ENCODE assay signal across 18 cellular contexts in the genomic region with DNA sequence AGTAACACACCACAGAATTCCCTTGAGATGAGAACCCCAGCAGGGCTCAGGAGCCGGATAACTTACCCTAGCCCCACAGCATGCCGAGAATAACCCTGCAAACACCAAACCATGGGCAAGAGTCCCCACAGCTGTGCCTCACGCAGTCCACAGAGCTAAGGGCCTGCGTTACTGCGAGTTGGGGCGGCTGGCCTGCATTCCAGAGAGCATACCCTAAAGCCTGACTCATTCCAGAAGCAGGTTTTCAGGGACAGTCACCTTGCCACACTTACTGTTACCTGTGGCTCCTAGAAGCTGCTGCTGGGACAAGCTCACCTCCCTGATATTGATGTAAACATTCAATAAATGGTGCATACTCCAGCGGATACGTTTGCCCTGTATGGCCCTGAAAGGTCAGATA. TPM values are rescaled to one million over a fixed set of nuclear protein-coding genes. Genes with fewer than 3 reads are reported as not detected.
DNase-seq lines count a peak whose midpoint lies in the region; ATAC-seq and TF ChIP-seq lines count a peak whose summit lies in the region.
"Had no signal": no experiment of that assay in that cellular context is flagged by ENCODE, and none has a peak within 500 bp of the region (broad histone marks: within the 10 kb centered on the region; RNA-seq: fewer than 3 reads in every experiment).

No MANE protein-coding gene starts in this region.

- H3K27ac ChIP-seq in RWPE1: no peak overlapping the region
- H3K27ac ChIP-seq in gastroesophageal sphincter: peak overlapping the region; percentile 50 to 80 (median 78)
- H3K27ac ChIP-seq in right cardiac atrium (ENCODE audit: low read length): no peak overlapping the region

- BruUV-seq in Calu3 (replicated peaks; lab: Mats Ljungman, UMichigan): no TSS peak

- ATAC-seq in gastroesophageal sphincter (no peak), right cardiac atrium (no peak)
- ATAC-seq: natural killer cell treated with Interleukin-12 subunit alpha and Interleukin-12 subunit beta and Interleukin-15 and Interleukin-18, amount 100 ng/mL, for 72 hours; T-cell had no signal

- no peak for TF ChIP-seq POLR2A in gastroesophageal sphincter (IDR thresholded peaks at IDR 0.05)

- POLR2A ChIA-PET in RWPE1 (lab: Yijun Ruan, JAX; ENCODE audit: low non-redundant PET): no interaction called here

- 45% methylated on average over 2 of the region's 8 CpGs; no CpG with 5 or more reads in 1 of the 2 donors for WGBS in gastroesophageal sphincter (ENCODE audit: low coverage in 1 of 2), 2 donors
- 81% methylated on average over 8 of the region's 8 CpGs for WGBS in right cardiac atrium

- no peak for TF ChIP-seq CTCF in Calu3 (IDR thresholded peaks at IDR 0.05; ENCODE audit: unreplicated experiment)
- no peak for TF ChIP-seq CTCF in RWPE1 (conservative IDR thresholded peaks at IDR 0.05; ENCODE audit: low read depth)
- TF ChIP-seq CTCF in gastroesophageal sphincter (IDR thresholded peaks at IDR 0.05): no peak

- no peak overlapping the region for H3K4me3 Mint-ChIP-seq in Calu3 (ENCODE audit: low read depth, unreplicated experiment)
- H3K4me3 Mint-ChIP-seq: activated naive CD8-positive, alpha-beta T cell treated with anti-CD3 and anti-CD28 coated beads, Interleukin-2, amount 10 ng/mL, durations not matched to agents 7 days and 5 days; CD8-positive, alpha-beta memory T cell; natural killer cell treated with Interleukin-12 subunit alpha and Interleukin-12 subunit beta and Interleukin-15 and Interleukin-18, amount 100 ng/mL, for 72 hours; T-cell had no signal

- H3K4me3 ChIP-seq in gastroesophageal sphincter: no peak overlapping the region
- no peak overlapping the region for H3K4me3 ChIP-seq in right cardiac atrium (ENCODE audit: low read length)
- H3K4me3 ChIP-seq: stomach had no signal

- CTCF ChIA-PET in Calu3 (lab: Charles Lee) (interaction anchor here (0.7 to 1.0 kb wide), 2 partner anchors 10 to 26 kb away, joined by 3 to 6 read pairs; no protein-coding TSS in a partner anchor), RWPE1 (lab: Yijun Ruan, JAX) (interaction anchor here (0.5 to 1.0 kb wide), 5 partner anchors 30 to 1649 kb away, joined by 3 read pairs; no protein-coding TSS in a partner anchor)

- no peak for TF ChIP-seq EP300 in gastroesophageal sphincter (IDR thresholded peaks at IDR 0.05)

- H3K36me3 ChIP-seq in gastroesophageal sphincter: no peaks in the 10 kb centered on the region
- H3K36me3 ChIP-seq: stomach had no signal

- H3K4me1 ChIP-seq in gastroesophageal sphincter (peaks cover 0 to 82% (median 29%) of the 10 kb centered on the region in 3 donors), right cardiac atrium (ENCODE audit: control insufficient read depth, insufficient read depth, low read length) (no peaks in the 10 kb centered on the region)

- no peaks in the 10 kb centered on the region for H3K9me3 Mint-ChIP-seq in Calu3 (ENCODE audit: low read depth, unreplicated experiment)
- H3K9me3 Mint-ChIP-seq: natural killer cell treated with Interleukin-12 subunit alpha and Interleukin-12 subunit beta and Interleukin-15 and Interleukin-18, amount 100 ng/mL, for 72 hours had no signal

- no peaks in the 10 kb centered on the region for H3K27me3 Mint-ChIP-seq in Calu3 (ENCODE audit: unreplicated experiment)
- H3K27me3 Mint-ChIP-seq: activated naive CD8-positive, alpha-beta T cell treated with anti-CD3 and anti-CD28 coated beads, Interleukin-2, amount 10 ng/mL, durations not matched to agents 7 days and 5 days; natural killer cell treated with Interleukin-12 subunit alpha and Interleukin-12 subunit beta and Interleukin-15 and Interleukin-18, amount 100 ng/mL, for 72 hours had no signal

- no peaks in the 10 kb centered on the region for H3K9me3 ChIP-seq in gastroesophageal sphincter
- H3K9me3 ChIP-seq in right cardiac atrium (ENCODE audit: control insufficient read depth, low read length): no peaks in the 10 kb centered on the region
- H3K9me3 ChIP-seq: stomach had no signal

- H3K4me1 Mint-ChIP-seq in Calu3 (ENCODE audit: low read depth, unreplicated experiment): peaks cover 7% of the 10 kb centered on the region
- H3K4me1 Mint-ChIP-seq: activated naive CD8-positive, alpha-beta T cell treated with anti-CD3 and anti-CD28 coated beads, Interleukin-2, amount 10 ng/mL, durations not matched to agents 7 days and 5 days; CD8-positive, alpha-beta memory T cell; T-cell had no signal

- H3K27me3 ChIP-seq in gastroesophageal sphincter (no peaks in the 10 kb centered on the region), right cardiac atrium (ENCODE audit: control insufficient read depth, insufficient read depth) (no peaks in the 10 kb centered on the region)
- H3K27me3 ChIP-seq: stomach had no signal

- intact Hi-C loops in Calu3 (cut with micrococcal nuclease; ENCODE audit: unreplicated experiment): no loop called here
- intact Hi-C loops in right cardiac atrium (cut with DNase I): no loop called here

- peaks cover 4% of the 10 kb centered on the region for H3K36me3 Mint-ChIP-seq in Calu3 (ENCODE audit: insufficient read depth, unreplicated experiment)
- H3K36me3 Mint-ChIP-seq: activated naive CD8-positive, alpha-beta T cell treated with anti-CD3 and anti-CD28 coated beads, Interleukin-2, amount 10 ng/mL, durations not matched to agents 7 days and 5 days; CD8-positive, alpha-beta memory T cell; natural killer cell treated with Interleukin-12 subunit alpha and Interleukin-12 subunit beta and Interleukin-15 and Interleukin-18, amount 100 ng/mL, for 72 hours; T-cell had no signal

- H3K27ac Mint-ChIP-seq in Calu3 (ENCODE audit: unreplicated experiment): no peak overlapping the region
- H3K27ac Mint-ChIP-seq: activated naive CD8-positive, alpha-beta T cell treated with anti-CD3 and anti-CD28 coated beads, Interleukin-2, amount 10 ng/mL, durations not matched to agents 7 days and 5 days; natural killer cell treated with Interleukin-12 subunit alpha and Interleukin-12 subunit beta and Interleukin-15 and Interleukin-18, amount 100 ng/mL, for 72 hours; T-cell had no signal

- peak; percentile 53 for DNase-seq in Calu3
- peak; percentile 82 for DNase-seq in RWPE1 (ENCODE audit: low spot score)
- peak; percentile 9 for DNase-seq in myocyte (ENCODE audit: low read depth)
- no peak for DNase-seq in DMS79 treated with DMSO at 0.1 percent for 48 hours (lab: John Stamatoyannopoulos, UW)
- DNase-seq in GM19238 (ENCODE audit: insufficient read length, low spot score): no peak
- no peak for DNase-seq in right cardiac atrium
- no peak for DNase-seq in Kasumi-1 (lab: John Stamatoyannopoulos, UW)
- DNase-seq: activated CD4-positive, alpha-beta T cell treated with anti-CD3 and anti-CD28 coated beads for 1 hour; activated naive CD8-positive, alpha-beta T cell treated with anti-CD3 and anti-CD28 coated beads, Interleukin-2, amount 10 ng/mL, durations not matched to agents 7 days and 5 days; CD8-positive, alpha-beta memory T cell; cortex of kidney; GF-D8; KG1; NCI-H510A; stomach; T-cell had no signal

RNA-seq across cellular contexts. Expression of a gene that starts 18.6 kb away (rescaled TPM):
- total RNA-seq in Calu3 (2022) (53.6 and 57.9 TPM in 2 replicates), gastroesophageal sphincter (10 to 100 TPM; 41.6 to 79.3 (median 60.5) TPM), myocyte (not detected in 2 replicates), right cardiac atrium (10 to 100 TPM in 1 of 4 donors, 1 to 10 TPM in 3; 4.0 to 20.4 (median 5.6) TPM)
- not detected for polyA plus RNA-seq in myocyte (2012)
- polyA plus RNA-seq in right cardiac atrium: 16.5 TPM

Comparison
In these comparisons a context has a peak if more than half of its experiments do, and no peak if none do; other contexts are left out.
1. DNase-seq: peak in Calu3 (single experiment), RWPE1 (single experiment) and myocyte (single experiment); none in DMS79 treated with DMSO at 0.1 percent for 48 hours (single experiment), GM19238 (single experiment), right cardiac atrium (0 of 3) and Kasumi-1 (0 of 2).
2. H3K27ac ChIP-seq: peak in gastroesophageal sphincter (4 of 4); none in RWPE1 (single experiment) and right cardiac atrium (single experiment).